ENCODE assay signal across 11 cellular contexts in genomic region chr19:43782689-43783231, GRCh38. TPM values are rescaled to one million over a fixed set of nuclear protein-coding genes. Genes with fewer than 3 reads are reported as not detected.
DNase-seq lines count a peak whose midpoint lies in the region; ATAC-seq and TF ChIP-seq lines count a peak whose summit lies in the region.
"Had no signal": no experiment of that assay in that cellular context is flagged by ENCODE, and none has a peak within 500 bp of the region (broad histone marks: within the 10 kb centered on the region; RNA-seq: fewer than 3 reads in every experiment).

No MANE protein-coding gene starts in this region.

- H3K9me3 ChIP-seq in CD4-positive, CD25-positive, alpha-beta regulatory T cell (ENCODE audit: control insufficient read depth in 2 of 2, low read length in 2 of 2): no peaks in the 10 kb centered on the region
- H3K9me3 ChIP-seq in T-helper 17 cell (ENCODE audit: control insufficient read depth, low read length, poor library complexity, severe bottlenecking): no peaks in the 10 kb centered on the region

- H3K4me3 ChIP-seq in CD4-positive, CD25-positive, alpha-beta regulatory T cell (ENCODE audit: low read depth, low read length): peak overlapping the region; percentile 75

- no peaks in the 10 kb centered on the region for H3K27me3 ChIP-seq in CD4-positive, CD25-positive, alpha-beta regulatory T cell (ENCODE audit: control insufficient read depth, insufficient read depth, low read length)

- peak overlapping the region; percentile 88 to 98 (median 96) for H3K4me3 Mint-ChIP-seq in CD4-positive, CD25-positive, alpha-beta regulatory T cell
- peak overlapping the region; percentile 80 for H3K4me3 Mint-ChIP-seq in T-helper 17 cell

- peaks cover 17 to 75% (median 47%) of the 10 kb centered on the region in 4 donors for H3K4me1 Mint-ChIP-seq in CD4-positive, CD25-positive, alpha-beta regulatory T cell
- H3K4me1 Mint-ChIP-seq in T-helper 17 cell: peaks cover 65% of the 10 kb centered on the region

- DNase-seq in CD4-positive, CD25-positive, alpha-beta regulatory T cell: peak in 2 of 3 donors; percentile 20 to 62
- DNase-seq in T-helper 17 cell (no peak), middle frontal gyrus (ENCODE audit: extremely low spot score, low spot score) (no peak), ecto neural progenitor cell (ENCODE audit: low spot score) (no peak)
- DNase-seq in effector CD4-positive, alpha-beta T cell: no peak
- DNase-seq: cortex of kidney, NCI-H2227 treated with DMSO at 0.1 percent for 48 hours had no signal

- no peak for ATAC-seq in CD4-positive, CD25-positive, alpha-beta regulatory T cell (ENCODE audit: low read depth in 2 of 2)
- peak; percentile 44 for ATAC-seq in T-helper 17 cell
- peak; percentile 59 for ATAC-seq in esophagus mucosa
- no peak for ATAC-seq in GM18873 (IDR thresholded peaks at IDR 0.05; ENCODE audit: low FRiP score, unreplicated experiment)
- ATAC-seq: sciatic nerve had no signal

- TF ChIP-seq POLR2A in GM19099 (IDR thresholded peaks at IDR 0.05; ENCODE audit: extremely low read depth, insufficient read length, low read depth): peak; percentile 23

- H3K36me3 ChIP-seq in CD4-positive, CD25-positive, alpha-beta regulatory T cell (ENCODE audit: control insufficient read depth, insufficient read depth, low read length): no peaks in the 10 kb centered on the region

- H3K27me3 Mint-ChIP-seq in CD4-positive, CD25-positive, alpha-beta regulatory T cell: no peaks in the 10 kb centered on the region
- no peaks in the 10 kb centered on the region for H3K27me3 Mint-ChIP-seq in T-helper 17 cell

- H3K27ac Mint-ChIP-seq in CD4-positive, CD25-positive, alpha-beta regulatory T cell: peak overlapping the region in 2 of 3 donors; percentile 92 to 96
- peak overlapping the region; percentile 95 for H3K27ac Mint-ChIP-seq in T-helper 17 cell

- no peaks in the 10 kb centered on the region for H3K36me3 Mint-ChIP-seq in CD4-positive, CD25-positive, alpha-beta regulatory T cell
- peaks cover 3% of the 10 kb centered on the region for H3K36me3 Mint-ChIP-seq in T-helper 17 cell (ENCODE audit: low read depth)

- H3K27ac ChIP-seq in CD4-positive, CD25-positive, alpha-beta regulatory T cell (ENCODE audit: insufficient read depth, low read length, poor library complexity, severe bottlenecking): peak overlapping the region; percentile 82

- no peaks in the 10 kb centered on the region for H3K9me3 Mint-ChIP-seq in CD4-positive, CD25-positive, alpha-beta regulatory T cell

- peaks cover 68% of the 10 kb centered on the region for H3K4me1 ChIP-seq in CD4-positive, CD25-positive, alpha-beta regulatory T cell (ENCODE audit: control insufficient read depth, insufficient read depth, low read length, poor library complexity, severe bottlenecking)

RNA-seq across cellular contexts. Expression of gene KCNN4, which starts 2.0 kb away (rescaled TPM):
- total RNA-seq in CD4-positive, CD25-positive, alpha-beta regulatory T cell: 56.1 TPM
- polyA plus RNA-seq in CD4-positive, CD25-positive, alpha-beta regulatory T cell: 10 to 100 TPM; 16.7 to 33.0 (median 30.1) TPM
- total RNA-seq in T-helper 17 cell (10 to 100 TPM; 46.4 to 63.1 TPM), esophagus mucosa (4.1 TPM)

RNA-seq across cellular contexts. Expression of gene LYPD5, which starts 19.5 kb away (rescaled TPM):
- not detected for total RNA-seq in CD4-positive, CD25-positive, alpha-beta regulatory T cell
- polyA plus RNA-seq in CD4-positive, CD25-positive, alpha-beta regulatory T cell: under 1 TPM in 1 of 4 donors, not detected in 3; 0.60 TPM
- total RNA-seq in T-helper 17 cell (under 1 TPM in 1 of 2 donors, not detected in 1; 0.45 TPM), esophagus mucosa (18.0 TPM)

RNA-seq across cellular contexts. Expression of gene SMG9, which starts 28.0 kb away (rescaled TPM):
- 40.7 TPM for total RNA-seq in CD4-positive, CD25-positive, alpha-beta regulatory T cell
- 1 to 10 TPM; 3.4 to 7.0 (median 5.8) TPM for polyA plus RNA-seq in CD4-positive, CD25-positive, alpha-beta regulatory T cell
- 10 to 100 TPM; 35.6 to 44.4 TPM for total RNA-seq in T-helper 17 cell
- total RNA-seq in esophagus mucosa: 22.3 TPM

RNA-seq across cellular contexts. Expression of gene ZNF283, which starts 44.4 kb away (rescaled TPM):
- 6.0 TPM for total RNA-seq in CD4-positive, CD25-positive, alpha-beta regulatory T cell
- polyA plus RNA-seq in CD4-positive, CD25-positive, alpha-beta regulatory T cell: 1 to 10 TPM; 1.4 to 5.1 (median 3.7) TPM
- total RNA-seq in T-helper 17 cell (1 to 10 TPM; 4.4 to 6.9 TPM), esophagus mucosa (5.3 TPM)

Comparison
In these comparisons a context has a peak if more than half of its experiments do, and no peak if none do; other contexts are left out.
1. ATAC-seq: peak in T-helper 17 cell (single experiment) and esophagus mucosa (single experiment); none in CD4-positive, CD25-positive, alpha-beta regulatory T cell (0 of 2) and GM18873 (single experiment).
2. DNase-seq: peak in CD4-positive, CD25-positive, alpha-beta regulatory T cell (2 of 3); none in T-helper 17 cell (0 of 3), middle frontal gyrus (single experiment), effector CD4-positive, alpha-beta T cell (single experiment) and ecto neural progenitor cell (single experiment).
3. RNA of gene LYPD5, which starts 19.5 kb away (total RNA-seq): 18.0 TPM in esophagus mucosa (single experiment); 0.45 TPM in T-helper 17 cell and not detected in CD4-positive, CD25-positive, alpha-beta regulatory T cell (single experiment); every median in the first group is over 10 times any median in the second.